23 cellular contexts compared by ENCODE assay signal in genomic region chr6:31477521-31477920, GRCh38. TPM values are rescaled to one million over a fixed set of nuclear protein-coding genes. Genes with fewer than 3 reads are reported as not detected.
DNase-seq lines count a peak whose midpoint lies in the region; ATAC-seq and TF ChIP-seq lines count a peak whose summit lies in the region.
"Had no signal": no experiment of that assay in that cellular context is flagged by ENCODE, and none has a peak within 500 bp of the region (broad histone marks: within the 10 kb centered on the region; RNA-seq: fewer than 3 reads in every experiment).

No MANE protein-coding gene starts in this region.

- H3K4me1 Mint-ChIP-seq in activated naive CD8-positive, alpha-beta T cell treated with anti-CD3 and anti-CD28 coated beads for 36 hours: peaks cover 27% of the 10 kb centered on the region
- peaks cover 22% of the 10 kb centered on the region for H3K4me1 Mint-ChIP-seq in activated naive CD8-positive, alpha-beta T cell treated with anti-CD3 and anti-CD28 coated beads, Interleukin-2, amount 50 U/mL, for 24 hours
- H3K4me1 Mint-ChIP-seq in IgD-negative memory B cell: peaks cover 23 to 40% (median 39%) of the 10 kb centered on the region in 3 donors
- H3K4me1 Mint-ChIP-seq in endodermal cell: no peaks in the 10 kb centered on the region
- peaks cover 43 to 62% of the 10 kb centered on the region in 2 donors for H3K4me1 Mint-ChIP-seq in stimulated activated naive B cell treated with anti-CD40 and anti-IgM and Interleukin-4, amounts not matched to agents 10 μg/mL and 1 μg/mL and 100 μg/mL, for 72 hours
- peaks cover 1% of the 10 kb centered on the region for H3K4me1 Mint-ChIP-seq in T-helper 2 cell treated with Interferon-gamma antibody and Interleukin-4, amounts not matched to agents 5 μg/mL and 100 μg/mL, for 36 hours (ENCODE audit: low read depth)

- no peak overlapping the region for H3K27ac ChIP-seq in endodermal cell (ENCODE audit: low read depth, low read length)
- H3K27ac ChIP-seq: BLaER1 had no signal

- H3K4me3 Mint-ChIP-seq in activated naive CD8-positive, alpha-beta T cell treated with anti-CD3 and anti-CD28 coated beads for 36 hours: no peak overlapping the region
- H3K4me3 Mint-ChIP-seq in activated naive CD8-positive, alpha-beta T cell treated with anti-CD3 and anti-CD28 coated beads, Interleukin-2, amount 50 U/mL, for 24 hours: no peak overlapping the region
- H3K4me3 Mint-ChIP-seq in IgD-negative memory B cell: no peak overlapping the region
- H3K4me3 Mint-ChIP-seq in endodermal cell: no peak overlapping the region
- H3K4me3 Mint-ChIP-seq in stimulated activated naive B cell treated with anti-CD40 and anti-IgM and Interleukin-4, amounts not matched to agents 10 μg/mL and 1 μg/mL and 100 μg/mL, for 72 hours: no peak overlapping the region
- H3K4me3 Mint-ChIP-seq in T-helper 2 cell treated with Interferon-gamma antibody and Interleukin-4, amounts not matched to agents 5 μg/mL and 100 μg/mL, for 36 hours: no peak overlapping the region

- 80 to 93% methylated on average over 1 to 4 of the region's 4 CpGs for WGBS in endodermal cell (ENCODE audit: insufficient coverage in 1 of 2, insufficient read length in 1 of 2), 2 experiments

- H3K27me3 Mint-ChIP-seq in activated naive CD8-positive, alpha-beta T cell treated with anti-CD3 and anti-CD28 coated beads for 36 hours: no peaks in the 10 kb centered on the region
- no peaks in the 10 kb centered on the region for H3K27me3 Mint-ChIP-seq in activated naive CD8-positive, alpha-beta T cell treated with anti-CD3 and anti-CD28 coated beads, Interleukin-2, amount 50 U/mL, for 24 hours
- no peaks in the 10 kb centered on the region for H3K27me3 Mint-ChIP-seq in IgD-negative memory B cell
- peaks cover 29% of the 10 kb centered on the region for H3K27me3 Mint-ChIP-seq in endodermal cell (ENCODE audit: insufficient read depth)
- no peaks in the 10 kb centered on the region for H3K27me3 Mint-ChIP-seq in stimulated activated naive B cell treated with anti-CD40 and anti-IgM and Interleukin-4, amounts not matched to agents 10 μg/mL and 1 μg/mL and 100 μg/mL, for 72 hours
- H3K27me3 Mint-ChIP-seq in T-helper 2 cell treated with Interferon-gamma antibody and Interleukin-4, amounts not matched to agents 5 μg/mL and 100 μg/mL, for 36 hours (ENCODE audit: low read depth): no peaks in the 10 kb centered on the region

- H3K36me3 Mint-ChIP-seq in activated naive CD8-positive, alpha-beta T cell treated with anti-CD3 and anti-CD28 coated beads for 36 hours: peaks cover 6% of the 10 kb centered on the region
- no peaks in the 10 kb centered on the region for H3K36me3 Mint-ChIP-seq in activated naive CD8-positive, alpha-beta T cell treated with anti-CD3 and anti-CD28 coated beads, Interleukin-2, amount 50 U/mL, for 24 hours (ENCODE audit: low read depth)
- no peaks in the 10 kb centered on the region for H3K36me3 Mint-ChIP-seq in IgD-negative memory B cell
- no peaks in the 10 kb centered on the region for H3K36me3 Mint-ChIP-seq in endodermal cell (ENCODE audit: low read depth)
- H3K36me3 Mint-ChIP-seq in stimulated activated naive B cell treated with anti-CD40 and anti-IgM and Interleukin-4, amounts not matched to agents 10 μg/mL and 1 μg/mL and 100 μg/mL, for 72 hours: peaks cover 19 to 34% of the 10 kb centered on the region in 2 donors
- H3K36me3 Mint-ChIP-seq in T-helper 2 cell treated with Interferon-gamma antibody and Interleukin-4, amounts not matched to agents 5 μg/mL and 100 μg/mL, for 36 hours (ENCODE audit: low read depth): peaks cover 3% of the 10 kb centered on the region

- H3K9ac ChIP-seq in endodermal cell (ENCODE audit: extremely low read depth, low read length, poor library complexity, severe bottlenecking): no peak overlapping the region
- H3K9ac ChIP-seq: BLaER1 had no signal

- ATAC-seq in activated naive CD8-positive, alpha-beta T cell treated with anti-CD3 and anti-CD28 coated beads, Interleukin-2, amount 50 U/mL, for 24 hours: no peak
- no peak for ATAC-seq in stimulated activated naive B cell treated with anti-CD40 and anti-IgM and Interleukin-4, amounts not matched to agents 10 μg/mL and 1 μg/mL and 100 μg/mL, for 72 hours (replicated peaks)

- no peak for TF ChIP-seq CTCF in endodermal cell (conservative IDR thresholded peaks at IDR 0.05)

- no peaks in the 10 kb centered on the region for H3K4me1 ChIP-seq in endodermal cell (ENCODE audit: control insufficient read depth, insufficient read depth, low read length)

- H3K36me3 ChIP-seq in endodermal cell (ENCODE audit: control insufficient read depth, insufficient read depth, low read length): no peaks in the 10 kb centered on the region
- H3K36me3 ChIP-seq: MG63 had no signal

- no peak overlapping the region for H3K4me3 ChIP-seq in endodermal cell (ENCODE audit: low read length)
- H3K4me3 ChIP-seq: BLaER1, MG63 had no signal

- no peaks in the 10 kb centered on the region for H3K9me3 Mint-ChIP-seq in activated naive CD8-positive, alpha-beta T cell treated with anti-CD3 and anti-CD28 coated beads for 36 hours
- H3K9me3 Mint-ChIP-seq in activated naive CD8-positive, alpha-beta T cell treated with anti-CD3 and anti-CD28 coated beads, Interleukin-2, amount 50 U/mL, for 24 hours: no peaks in the 10 kb centered on the region
- H3K9me3 Mint-ChIP-seq in IgD-negative memory B cell (no peaks in the 10 kb centered on the region), endodermal cell (no peaks in the 10 kb centered on the region)
- no peaks in the 10 kb centered on the region for H3K9me3 Mint-ChIP-seq in stimulated activated naive B cell treated with anti-CD40 and anti-IgM and Interleukin-4, amounts not matched to agents 10 μg/mL and 1 μg/mL and 100 μg/mL, for 72 hours
- no peaks in the 10 kb centered on the region for H3K9me3 Mint-ChIP-seq in T-helper 2 cell treated with Interferon-gamma antibody and Interleukin-4, amounts not matched to agents 5 μg/mL and 100 μg/mL, for 36 hours

- H3K27me3 ChIP-seq in endodermal cell (ENCODE audit: control insufficient read depth, insufficient read depth, low read length, poor library complexity, severe bottlenecking): no peaks in the 10 kb centered on the region
- H3K27me3 ChIP-seq: BLaER1, MG63 had no signal

- DNase-seq in activated naive CD8-positive, alpha-beta T cell treated with anti-CD3 and anti-CD28 coated beads for 36 hours: no peak
- no peak for DNase-seq in activated naive CD8-positive, alpha-beta T cell treated with anti-CD3 and anti-CD28 coated beads, Interleukin-2, amount 50 U/mL, for 24 hours
- DNase-seq in endodermal cell (peak; percentile 14), SHP77 (lab: John Stamatoyannopoulos, UW) (no peak)
- DNase-seq in stimulated activated naive B cell treated with anti-CD40 and anti-IgM and Interleukin-4, amounts not matched to agents 10 μg/mL and 1 μg/mL and 100 μg/mL, for 72 hours: no peak
- no peak for DNase-seq in T-helper 2 cell treated with Interferon-gamma antibody and Interleukin-4, amounts not matched to agents 5 μg/mL and 100 μg/mL, for 36 hours (ENCODE audit: low spot score)
- DNase-seq: Calu3, DMS79 treated with DMSO at 0.1 percent for 48 hours, GF-D8, HCEC 1CT, KG1, MG63, NCI-H1105 treated with DMSO at 0.1 percent for 48 hours, NCI-H146, NCI-H2029, NCI-H446 treated with DMSO at 0.1 percent for 48 hours, NCI-H526 treated with DMSO at 0.1 percent for 48 hours, RPMI8226, SHP77 treated with DMSO at 0.1 percent for 48 hours had no signal

- H3K27ac Mint-ChIP-seq in activated naive CD8-positive, alpha-beta T cell treated with anti-CD3 and anti-CD28 coated beads for 36 hours: peak overlapping the region; percentile 14
- no peak overlapping the region for H3K27ac Mint-ChIP-seq in activated naive CD8-positive, alpha-beta T cell treated with anti-CD3 and anti-CD28 coated beads, Interleukin-2, amount 50 U/mL, for 24 hours
- H3K27ac Mint-ChIP-seq in IgD-negative memory B cell: peak overlapping the region; percentile 16 to 67 (median 32)
- H3K27ac Mint-ChIP-seq in endodermal cell: no peak overlapping the region
- H3K27ac Mint-ChIP-seq in stimulated activated naive B cell treated with anti-CD40 and anti-IgM and Interleukin-4, amounts not matched to agents 10 μg/mL and 1 μg/mL and 100 μg/mL, for 72 hours: peak overlapping the region; percentile 80
- no peak overlapping the region for H3K27ac Mint-ChIP-seq in T-helper 2 cell treated with Interferon-gamma antibody and Interleukin-4, amounts not matched to agents 5 μg/mL and 100 μg/mL, for 36 hours

- H3K9me3 ChIP-seq in endodermal cell (ENCODE audit: control insufficient read depth, low read length): no peaks in the 10 kb centered on the region
- H3K9me3 ChIP-seq: BLaER1, MG63 had no signal

RNA-seq across cellular contexts. Expression of gene MICB, which starts 20.4 kb away (rescaled TPM):
- 10 to 100 TPM; 17.7 to 18.5 TPM for total RNA-seq in activated naive CD8-positive, alpha-beta T cell treated with anti-CD3 and anti-CD28 coated beads for 36 hours
- polyA plus RNA-seq in IgD-negative memory B cell: 9.3 TPM
- total RNA-seq in endodermal cell: 1 to 10 TPM; 8.2 to 8.5 TPM
- 4.1 TPM for polyA plus RNA-seq in endodermal cell (2013, experiment 1 of 2)
- 4.5 TPM for polyA plus RNA-seq in endodermal cell (2013, experiment 2 of 2)

RNA-seq across cellular contexts. Expression of gene MCCD1, which starts 51.2 kb away (rescaled TPM):
- not detected for total RNA-seq in activated naive CD8-positive, alpha-beta T cell treated with anti-CD3 and anti-CD28 coated beads for 36 hours
- polyA plus RNA-seq in IgD-negative memory B cell: not detected
- total RNA-seq in endodermal cell: not detected
- polyA plus RNA-seq in endodermal cell (2013, experiment 1 of 2): not detected
- not detected for polyA plus RNA-seq in endodermal cell (2013, experiment 2 of 2)
- total RNA-seq: A172, Calu3, H1 had no signal
- polyA plus RNA-seq: H1 had no signal

Comparison
In these comparisons a context has a peak if more than half of its experiments do, and no peak if none do; other contexts are left out.
1. H3K27ac Mint-ChIP-seq: peak in activated naive CD8-positive, alpha-beta T cell treated with anti-CD3 and anti-CD28 coated beads for 36 hours (single experiment), IgD-negative memory B cell (3 of 3) and stimulated activated naive B cell treated with anti-CD40 and anti-IgM and Interleukin-4, amounts not matched to agents 10 μg/mL and 1 μg/mL and 100 μg/mL, for 72 hours (single experiment); none in activated naive CD8-positive, alpha-beta T cell treated with anti-CD3 and anti-CD28 coated beads, Interleukin-2, amount 50 U/mL, for 24 hours (single experiment), endodermal cell (single experiment) and T-helper 2 cell treated with Interferon-gamma antibody and Interleukin-4, amounts not matched to agents 5 μg/mL and 100 μg/mL, for 36 hours (single experiment).